ENCODE assay signal across 24 cellular contexts in the genomic region with DNA sequence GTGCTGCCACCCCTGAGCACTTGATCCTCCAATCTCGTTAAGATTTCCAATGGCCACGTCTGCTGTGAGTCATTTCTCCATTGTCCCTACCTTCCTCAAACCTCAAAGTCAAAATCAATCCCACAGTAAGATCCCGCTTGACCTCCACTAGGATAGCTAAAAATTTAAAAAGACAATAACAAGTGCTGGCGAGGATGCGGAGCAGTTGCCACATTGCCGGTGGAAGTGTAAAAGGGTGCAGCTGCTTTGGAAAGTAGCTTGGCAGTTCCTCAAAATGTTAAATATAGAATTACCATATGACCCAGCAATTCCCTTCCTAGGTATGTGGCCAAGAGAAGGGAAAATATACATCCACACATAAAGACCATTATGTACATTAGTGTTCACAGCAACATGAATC.
"Had no signal": no experiment of that assay in that cellular context is flagged by ENCODE, and none has a peak within 500 bp of the region (broad histone marks: within the 10 kb centered on the region; RNA-seq: fewer than 3 reads in every experiment).

No MANE protein-coding gene starts in this region.

- FAIRE-seq: frontal cortex had no signal

- H3K36me3 ChIP-seq: ascending aorta, cardiac muscle cell, left ventricle myocardium inferior, neural progenitor cell, right lobe of liver, tibial nerve, WERI-Rb-1 had no signal

- H3K4me2 ChIP-seq: neural progenitor cell had no signal

- H3K9ac ChIP-seq: neural progenitor cell had no signal

- ATAC-seq: natural killer cell, right lobe of liver had no signal

- H3K27me3 ChIP-seq: ascending aorta, cardiac muscle cell, dorsolateral prefrontal cortex, neural progenitor cell, right lobe of liver, tibial nerve had no signal

- H3K9me3 ChIP-seq: ascending aorta, left ventricle myocardium inferior, right lobe of liver, tibial nerve had no signal

- H2AFZ ChIP-seq: neural progenitor cell had no signal

- H3K4me1 ChIP-seq: ascending aorta, left ventricle myocardium inferior, neural progenitor cell, right lobe of liver, tibial nerve had no signal

- H3K27ac ChIP-seq: ascending aorta, cardiac muscle cell, coronary artery, dorsolateral prefrontal cortex, left ventricle myocardium inferior, neural progenitor cell, right lobe of liver, tibial nerve, WERI-Rb-1 had no signal

- DNase-seq: activated CD4-positive, alpha-beta memory T cell treated with anti-CD3 and anti-CD28 coated beads for 36 hours; activated CD4-positive, alpha-beta T cell treated with anti-CD3 and anti-CD28 coated beads, Interleukin-2, amount 10 ng/mL, durations not matched to agents 24 days and 14 days; activated CD4-positive, CD25-positive, alpha-beta regulatory T cell treated with anti-CD3 and anti-CD28 coated beads, Interleukin-2, amount 50 U/mL, for 72 hours; activated CD8-positive, alpha-beta memory T cell treated with anti-CD3 and anti-CD28 coated beads, Interleukin-2, amount 50 U/mL, for 4 hours; activated gamma-delta T cell; activated naive CD4-positive, alpha-beta T cell treated with anti-CD3 and anti-CD28 coated beads, Interleukin-2, amount 10 ng/mL, durations not matched to agents 7 days and 5 days; activated naive CD8-positive, alpha-beta T cell treated with anti-CD3 and anti-CD28 coated beads, Interleukin-2, amount 10 ng/mL, durations not matched to agents 7 days and 5 days; activated T-cell treated with anti-CD3 and anti-CD28 coated beads, Interleukin-2, amount 50 U/mL, for 24 hours; effector memory CD4-positive, alpha-beta T cell; left ventricle myocardium inferior; mesendoderm; natural killer cell; stimulated activated CD4-positive, alpha-beta T cell treated with anti-CD3 and anti-CD28 coated beads, Interleukin-2, amount 100 ng/mL, for 48 hours; stimulated activated naive CD4-positive, alpha-beta T cell treated with Interleukin-2 at 50 U/mL for 16 hours; WERI-Rb-1 had no signal

- H3K4me3 ChIP-seq: ascending aorta, cardiac muscle cell, coronary artery, dorsolateral prefrontal cortex, left ventricle myocardium inferior, lung, neural progenitor cell, right lobe of liver, tibial nerve had no signal
